ENCODE assay signal across 21 cellular contexts in the genomic region with DNA sequence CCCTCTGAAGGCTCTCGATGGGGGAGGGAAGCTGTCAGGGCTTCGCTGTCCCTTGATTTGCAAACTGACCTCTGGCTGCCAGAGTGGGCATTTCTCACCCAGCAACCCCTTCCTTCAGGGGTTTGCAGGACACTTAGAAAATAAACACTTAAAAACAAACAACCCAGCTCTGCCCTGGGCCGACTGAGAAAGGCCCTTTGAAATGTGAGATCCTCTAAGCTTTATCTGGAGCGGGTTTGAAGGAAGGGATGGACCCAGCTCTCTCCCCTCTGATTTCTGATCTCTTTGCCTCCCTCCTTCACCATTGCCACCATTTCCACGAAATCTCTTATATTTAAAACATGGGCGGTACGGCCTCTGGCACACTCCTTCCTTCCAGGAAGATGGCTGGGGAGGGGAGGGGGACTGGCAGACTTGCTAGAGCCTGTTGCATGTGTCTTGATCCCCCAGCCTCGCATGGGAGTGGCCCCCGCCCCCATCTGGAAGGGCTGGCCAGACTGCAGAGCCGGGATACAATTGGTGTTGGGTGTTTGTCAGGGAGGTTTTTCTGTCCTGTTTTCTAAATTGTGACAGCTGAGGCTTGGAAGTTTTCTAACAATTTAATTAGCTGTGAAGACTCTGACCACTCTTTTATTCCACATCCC. TPM values are rescaled to one million over a fixed set of nuclear protein-coding genes. Genes with fewer than 3 reads are reported as not detected.
"Had no signal": no experiment of that assay in that cellular context is flagged by ENCODE, and none has a peak within 500 bp of the region (broad histone marks: within the 10 kb centered on the region; RNA-seq: fewer than 3 reads in every experiment).

No MANE protein-coding gene starts in this region.

- H3K4me3 ChIP-seq: coronary artery, lung, mucosa of descending colon, pancreas, suprapubic skin, thyroid gland had no signal

- H3K27ac ChIP-seq: coronary artery, pancreas, suprapubic skin, thyroid gland had no signal

- ATAC-seq: esophagus mucosa; left cardiac atrium; left ventricle myocardium superior; mucosa of descending colon; naive thymus-derived CD8-positive, alpha-beta T cell; pancreas; right cardiac atrium; stimulated activated naive CD8-positive, alpha-beta T cell treated with anti-CD3 and anti-CD28 coated beads, Interleukin-15, Interleukin-2, amounts not matched to agents 100 U/mL and 50 U/mL, for 24 hours had no signal

- H3K36me3 Mint-ChIP-seq: naive thymus-derived CD8-positive, alpha-beta T cell; type B pancreatic cell had no signal

- H3K4me3 Mint-ChIP-seq: naive thymus-derived CD8-positive, alpha-beta T cell; neural crest cell; type B pancreatic cell had no signal

- H3K27ac Mint-ChIP-seq: naive thymus-derived CD8-positive, alpha-beta T cell; progenitor cell of endocrine pancreas; type B pancreatic cell had no signal

- H3K9me3 ChIP-seq: mucosa of descending colon, pancreas, suprapubic skin, thyroid gland had no signal

- DNase-seq: effector CD8-positive, alpha-beta T cell; kidney; left cardiac atrium; left ventricle myocardium superior; mesenchymal stem cell; mucosa of descending colon; naive thymus-derived CD8-positive, alpha-beta T cell; occipital lobe; small intestine; stimulated activated CD4-positive, alpha-beta T cell treated with anti-CD3 and anti-CD28 coated beads, Interleukin-2, amount 100 ng/mL, for 48 hours; stimulated activated naive CD8-positive, alpha-beta T cell treated with anti-CD3 and anti-CD28 coated beads, Interleukin-15, Interleukin-2, amounts not matched to agents 100 U/mL and 50 U/mL, for 24 hours; thyroid gland had no signal

- H3K9me3 Mint-ChIP-seq: neural crest cell, type B pancreatic cell had no signal

- H3K27me3 ChIP-seq: pancreas, thyroid gland had no signal

- H3K4me1 ChIP-seq: pancreas, suprapubic skin had no signal

- H3K36me3 ChIP-seq: pancreas, thyroid gland had no signal

RNA-seq across cellular contexts. Expression of gene OLFM1, which starts 20.2 kb away (rescaled TPM):
- total RNA-seq: naive thymus-derived CD8-positive, alpha-beta T cell had no signal
- polyA plus RNA-seq: naive thymus-derived CD8-positive, alpha-beta T cell had no signal
